In genomic region chr7:143096146-143096545, GRCh38 we compare ENCODE assay signal across 19 cellular contexts. TPM values are rescaled to one million over a fixed set of nuclear protein-coding genes. Genes with fewer than 3 reads are reported as not detected.
DNase-seq lines count a peak whose midpoint lies in the region; ATAC-seq and TF ChIP-seq lines count a peak whose summit lies in the region.
"Had no signal": no experiment of that assay in that cellular context is flagged by ENCODE, and none has a peak within 500 bp of the region (broad histone marks: within the 10 kb centered on the region; RNA-seq: fewer than 3 reads in every experiment).

No MANE protein-coding gene starts in this region.

- no peak overlapping the region for H2BK5ac ChIP-seq in H9 (ENCODE audit: insufficient read length, low read length)

- H3K27me3 Mint-ChIP-seq in H9 (ENCODE audit: low read depth): no peaks in the 10 kb centered on the region
- H3K27me3 Mint-ChIP-seq: CD4-positive, alpha-beta T cell had no signal

- DNase-seq in Karpas-422 (peak; percentile 41), thyroid gland (peak; percentile 62 to 76), posterior cingulate gyrus (no peak), H9 (no peak)
- DNase-seq: 8988T; ACHN; BE2C; C1 segment of cervical spinal cord; Caco-2; Calu3; CD4-positive, alpha-beta T cell; CD8-positive, alpha-beta T cell; DMS79 treated with DMSO at 0.1 percent for 48 hours; GF-D8 had no signal

- H3K4me3 ChIP-seq in Karpas-422 (ENCODE audit: low read length): no peak overlapping the region
- no peak overlapping the region for H3K4me3 ChIP-seq in thyroid gland (replicated peaks in 1 of 3)
- H3K4me3 ChIP-seq: BLaER1 had no signal

- no peak overlapping the region for H3K56ac ChIP-seq in H9 (ENCODE audit: insufficient read length, low read depth, low read length)

- no peak overlapping the region for H3K18ac ChIP-seq in H9 (ENCODE audit: insufficient read length, low read depth, low read length)

- H3K9me2 ChIP-seq in Karpas-422 (replicated peaks; ENCODE audit: insufficient read depth, low read length): no peaks in the 10 kb centered on the region

- no peak for ATAC-seq in GM21447 (IDR thresholded peaks at IDR 0.05; ENCODE audit: unreplicated experiment)
- ATAC-seq: CD8-positive, alpha-beta T cell had no signal

- H3K4me2 ChIP-seq in Karpas-422 (ENCODE audit: low read depth, low read length, poor library complexity, severe bottlenecking) (no peak overlapping the region), H9 (ENCODE audit: insufficient read depth, insufficient read length, low read length) (no peak overlapping the region)
- H3K4me2 ChIP-seq: BLaER1 had no signal

- no peak overlapping the region for H2AK5ac ChIP-seq in H9 (ENCODE audit: insufficient read length, low read length)

- 43 to 48% methylated on average over 2 of the region's 2 CpGs for WGBS in thyroid gland, 2 donors
- WGBS in H9 (ENCODE audit: extremely low coverage, insufficient read length, low lambda C conversion rate): no CpG with 5 or more reads among the region's 2 CpGs

- H3K79me1 ChIP-seq in H9 (ENCODE audit: insufficient read depth, low read depth, low read length, poor library complexity, severe bottlenecking): no peaks in the 10 kb centered on the region

- peaks cover 19 to 25% of the 10 kb centered on the region in 2 experiments for H3K9me3 Mint-ChIP-seq in H9

- H4K5ac ChIP-seq in H9 (ENCODE audit: insufficient read length, low read depth, low read length): no peak overlapping the region

- H2BK120ac ChIP-seq in H9 (ENCODE audit: low read depth, low read length, poor library complexity, severe bottlenecking): no peak overlapping the region

- no peak overlapping the region for H2BK20ac ChIP-seq in H9 (ENCODE audit: low read depth, low read length, poor library complexity, severe bottlenecking)

- H3K27ac Mint-ChIP-seq in H9: no peak overlapping the region
- H3K27ac Mint-ChIP-seq: CD4-positive, alpha-beta T cell; CD8-positive, alpha-beta T cell had no signal

- H3K79me2 ChIP-seq in Karpas-422 (ENCODE audit: low read length) (no peaks in the 10 kb centered on the region), H9 (ENCODE audit: insufficient read depth, low read length) (no peaks in the 10 kb centered on the region)

- H3K9me3 ChIP-seq in Karpas-422 (ENCODE audit: low read length) (peaks cover 15% of the 10 kb centered on the region), thyroid gland (no peaks in the 10 kb centered on the region), H9 (ENCODE audit: control insufficient read depth, low read depth, low read length) (no peaks in the 10 kb centered on the region)
- H3K9me3 ChIP-seq: BE2C had no signal

- H3K36me3 ChIP-seq in Karpas-422 (ENCODE audit: insufficient read depth, low read length): no peaks in the 10 kb centered on the region
- H3K36me3 ChIP-seq in thyroid gland: no peaks in the 10 kb centered on the region
- H3K36me3 ChIP-seq: BE2C, BLaER1 had no signal

- no peaks in the 10 kb centered on the region for H3K4me1 Mint-ChIP-seq in H9

- intact Hi-C loops in thyroid gland (cut with DNase I): no loop called here
- intact Hi-C loops in posterior cingulate gyrus (cut with DNase I): no loop called here

- H2AFZ ChIP-seq in Karpas-422 (ENCODE audit: low read length) (peak overlapping the region; percentile 85), H9 (ENCODE audit: low read length) (no peak overlapping the region)

- H3K23ac ChIP-seq in H9 (ENCODE audit: insufficient read length, low read depth, low read length): no peak overlapping the region

- no peak overlapping the region for H3K9ac ChIP-seq in Karpas-422 (ENCODE audit: low read length)
- no peak overlapping the region for H3K9ac ChIP-seq in H9 (ENCODE audit: extremely low read depth, insufficient read length, low read length)
- H3K9ac ChIP-seq: BLaER1 had no signal

- H3K4me1 ChIP-seq in Karpas-422 (ENCODE audit: low read length) (no peaks in the 10 kb centered on the region), thyroid gland (peaks cover 5 to 6% of the 10 kb centered on the region in 2 donors), H9 (ENCODE audit: insufficient read depth, low read length) (no peaks in the 10 kb centered on the region)
- H3K4me1 ChIP-seq: BE2C, BLaER1, Caco-2 had no signal

- no peak overlapping the region for H3K4ac ChIP-seq in H9 (ENCODE audit: low read depth, low read length)

- TF ChIP-seq CTCF in 22Rv1 (IDR thresholded peaks at IDR 0.05) (no peak), VCaP (conservative IDR thresholded peaks at IDR 0.05) (no peak), thyroid gland (IDR thresholded peaks at IDR 0.05) (no peak), H9 (conservative IDR thresholded peaks at IDR 0.05) (no peak)

- no peak overlapping the region for H2BK15ac ChIP-seq in H9 (ENCODE audit: low read depth, low read length)

- peak overlapping the region; percentile 56 for H3K27ac ChIP-seq in 22Rv1
- H3K27ac ChIP-seq in Karpas-422 (ENCODE audit: low read length): peak overlapping the region; percentile 47; the same call in 1 of the 2 replicates
- H3K27ac ChIP-seq in VCaP: peak overlapping the region; percentile 38; the same call in 1 of the 2 replicates
- H3K27ac ChIP-seq in thyroid gland: peak overlapping the region in 2 of 3 donors; percentile 10 to 58
- no peak overlapping the region for H3K27ac ChIP-seq in H9 (ENCODE audit: insufficient read length, low read depth, low read length)
- H3K27ac ChIP-seq: BLaER1 had no signal

- H3K27me3 ChIP-seq in Karpas-422 (ENCODE audit: low read length) (no peaks in the 10 kb centered on the region), thyroid gland (no peaks in the 10 kb centered on the region), H9 (ENCODE audit: insufficient read depth, low read length) (no peaks in the 10 kb centered on the region)
- H3K27me3 ChIP-seq: BE2C, BLaER1 had no signal

- H3K23me2 ChIP-seq in H9 (ENCODE audit: insufficient read length, low read depth, low read length, poor library complexity, severe bottlenecking): no peaks in the 10 kb centered on the region

- TF ChIP-seq POLR2A in thyroid gland (IDR thresholded peaks at IDR 0.05): no peak

- H4K20me1 ChIP-seq in Karpas-422 (ENCODE audit: insufficient read depth, low read depth, low read length) (no peaks in the 10 kb centered on the region), H9 (ENCODE audit: control insufficient read depth, insufficient read depth, insufficient read length) (no peaks in the 10 kb centered on the region)
- H4K20me1 ChIP-seq: BLaER1 had no signal

- H4K8ac ChIP-seq in H9 (replicated peaks; ENCODE audit: insufficient read length, low read depth, low read length): no peak overlapping the region

- no peak overlapping the region for H4K91ac ChIP-seq in H9 (ENCODE audit: insufficient read length, low read depth, low read length)

- H2BK12ac ChIP-seq in H9 (ENCODE audit: insufficient read length, low read depth, low read length): no peak overlapping the region

- H3K4me3 Mint-ChIP-seq in H9: no peak overlapping the region
- H3K4me3 Mint-ChIP-seq: CD4-positive, alpha-beta T cell; CD8-positive, alpha-beta T cell had no signal

- no peak overlapping the region for H3T11ph ChIP-seq in H9 (ENCODE audit: low read length)

- H3K14ac ChIP-seq in H9 (ENCODE audit: insufficient read depth, low read length): no peak overlapping the region

- peaks cover 4 to 10% (median 5%) of the 10 kb centered on the region in 3 experiments; a peak in 5 of 7 replicates for H3K36me3 Mint-ChIP-seq in H9 (ENCODE audit: insufficient read depth in 1 of 3, low read depth in 3 of 3)

RNA-seq across cellular contexts. Expression of gene PIP, which starts 35.7 kb away (rescaled TPM):
- total RNA-seq in Karpas-422 (2014; rRNA removed; shearing (Covaris generic); ENCODE audit: low replicate concordance): not detected in 2 replicates
- total RNA-seq in thyroid gland: not detected
- total RNA-seq in H9 (2021): not detected in 2 replicates
- total RNA-seq: A673; Caco-2; Calu3; CD4-positive, alpha-beta T cell; CD8-positive, alpha-beta T cell had no signal

RNA-seq across cellular contexts. Expression of gene OR6V1, which starts 44.0 kb away (rescaled TPM):
- not detected in 2 replicates for total RNA-seq in Karpas-422 (2014; rRNA removed; shearing (Covaris generic); ENCODE audit: low replicate concordance)
- total RNA-seq in thyroid gland (not detected), H9 (2021) (not detected in 2 replicates)
- total RNA-seq: A673; Caco-2; Calu3; CD4-positive, alpha-beta T cell; CD8-positive, alpha-beta T cell had no signal

Comparison
In these comparisons a context has a peak if more than half of its experiments do, and no peak if none do; other contexts are left out.
1. DNase-seq: peak in Karpas-422 (single experiment) and thyroid gland (2 of 2); none in posterior cingulate gyrus (0 of 10) and H9 (single experiment).